In genomic region chr2:164745012-164745797, GRCh38 we compare ENCODE assay signal across 26 cellular contexts.
A peak's percentile ranks its signal among the peaks of the same experiment; 100 is the strongest.
DNase-seq lines count a peak whose midpoint lies in the region; ATAC-seq and TF ChIP-seq lines count a peak whose summit lies in the region.
"Had no signal": no experiment of that assay in that cellular context is flagged by ENCODE, and none has a peak within 500 bp of the region (broad histone marks: within the 10 kb centered on the region; RNA-seq: fewer than 3 reads in every experiment).

No MANE protein-coding gene starts in this region.

- BruUV-seq in MCF 10A (replicated peaks; lab: Mats Ljungman, UMichigan), result no TSS peak

- no peaks in the 10 kb centered on the region for H3K9me3 Mint-ChIP-seq in MCF 10A (ENCODE audit: unreplicated experiment)
- H3K9me3 Mint-ChIP-seq: activated naive CD4-positive, alpha-beta T cell treated with anti-CD3 and anti-CD28 coated beads, Interleukin-2, amount 10 ng/mL, durations not matched to agents 7 days and 5 days; activated T-helper 1 cell treated with anti-CD3 and anti-CD28 coated beads, Interleukin-12 subunit alpha, Interleukin-12 subunit beta, Interleukin-2, Interleukin-4 antibody, amounts not matched to agents 30 ng/mL and 10 ng/mL and 1 ng/mL, durations not matched to agents 14 hours and 24 hours and 36 hours; CD8-positive, alpha-beta T cell; stimulated activated naive CD8-positive, alpha-beta T cell treated with anti-CD3 and anti-CD28 coated beads, Interleukin-15, Interleukin-2, amounts not matched to agents 100 ng/mL and 50 ng/mL, for 24 hours; WTC11 had no signal

- no peaks in the 10 kb centered on the region for H3K27me3 ChIP-seq in breast epithelium
- H3K27me3 ChIP-seq in mesenchymal stem cell (ENCODE audit: control insufficient read depth in 1 of 2, insufficient read depth in 1 of 2, low read length in 2 of 2), result no peaks in the 10 kb centered on the region
- H3K27me3 ChIP-seq: heart left ventricle, MG63, SJSA1, vagina had no signal

- H2BK5ac ChIP-seq in mesenchymal stem cell (ENCODE audit: low read depth, low read length, poor library complexity, severe bottlenecking), result no peak overlapping the region

- no peak overlapping the region for H4K8ac ChIP-seq in mesenchymal stem cell (ENCODE audit: low read length)

- no peak overlapping the region for H3K18ac ChIP-seq in mesenchymal stem cell (ENCODE audit: low read depth in 1 of 2, low read length in 2 of 2)

- H3K27me3 Mint-ChIP-seq in MCF 10A (ENCODE audit: insufficient read depth, unreplicated experiment), result no peaks in the 10 kb centered on the region
- H3K27me3 Mint-ChIP-seq: activated naive CD4-positive, alpha-beta T cell treated with anti-CD3 and anti-CD28 coated beads, Interleukin-2, amount 10 ng/mL, durations not matched to agents 7 days and 5 days had no signal

- H3K23ac ChIP-seq in mesenchymal stem cell (ENCODE audit: low read length in 2 of 2), result no peak overlapping the region

- H3K14ac ChIP-seq in mesenchymal stem cell (ENCODE audit: low read length in 2 of 2), result no peak overlapping the region

- H3K4ac ChIP-seq in mesenchymal stem cell (ENCODE audit: low read depth in 1 of 2, low read length in 2 of 2), result no peak overlapping the region

- no peak overlapping the region for H3K4me3 Mint-ChIP-seq in MCF 10A (ENCODE audit: unreplicated experiment)
- H3K4me3 Mint-ChIP-seq: activated naive CD4-positive, alpha-beta T cell treated with anti-CD3 and anti-CD28 coated beads, Interleukin-2, amount 10 ng/mL, durations not matched to agents 7 days and 5 days; activated T-helper 1 cell treated with anti-CD3 and anti-CD28 coated beads, Interleukin-12 subunit alpha, Interleukin-12 subunit beta, Interleukin-2, Interleukin-4 antibody, amounts not matched to agents 30 ng/mL and 10 ng/mL and 1 ng/mL, durations not matched to agents 14 hours and 24 hours and 36 hours; CD8-positive, alpha-beta T cell; stimulated activated naive CD8-positive, alpha-beta T cell treated with anti-CD3 and anti-CD28 coated beads, Interleukin-15, Interleukin-2, amounts not matched to agents 100 ng/mL and 50 ng/mL, for 24 hours; WTC11 had no signal

- peaks cover 17% of the 10 kb centered on the region for H3K36me3 Mint-ChIP-seq in MCF 10A (ENCODE audit: insufficient read depth, unreplicated experiment)
- H3K36me3 Mint-ChIP-seq: activated naive CD4-positive, alpha-beta T cell treated with anti-CD3 and anti-CD28 coated beads, Interleukin-2, amount 10 ng/mL, durations not matched to agents 7 days and 5 days; CD8-positive, alpha-beta T cell; WTC11 had no signal

- H3K79me1 ChIP-seq in mesenchymal stem cell (replicated peaks; ENCODE audit: low read length, poor library complexity, severe bottlenecking), result peaks cover 5% of the 10 kb centered on the region

- no peaks in the 10 kb centered on the region for H3K9me3 ChIP-seq in breast epithelium
- H3K9me3 ChIP-seq in mesenchymal stem cell (ENCODE audit: control insufficient read depth, low read length), result no peaks in the 10 kb centered on the region
- H3K9me3 ChIP-seq: heart left ventricle, MG63, prostate gland, SJSA1, vagina had no signal

- no peak for ATAC-seq in GM19455 (IDR thresholded peaks at IDR 0.05; ENCODE audit: unreplicated experiment)
- ATAC-seq: CD8-positive, alpha-beta T cell; heart left ventricle; left colon; WTC11 had no signal

- TF ChIP-seq POLR2A in breast epithelium (IDR thresholded peaks at IDR 0.05), result no peak

- CTCF ChIA-PET in MCF 10A (lab: Yijun Ruan, JAX), result no interaction called here

- 92% methylated on average over 5 of the region's 5 CpGs for WGBS in mesenchymal stem cell

- no peak overlapping the region for H2BK15ac ChIP-seq in mesenchymal stem cell (ENCODE audit: low read depth, poor library complexity, severe bottlenecking)

- intact Hi-C loops in MCF 10A (cut with micrococcal nuclease) (no loop called here), breast epithelium (cut with DNase I; ENCODE audit: low total_unique reads) (no loop called here)

- H3K4me3 ChIP-seq in breast epithelium, result no peak overlapping the region
- H3K4me3 ChIP-seq in epithelial cell of esophagus (ENCODE audit: low read length), result no peak overlapping the region
- H3K4me3 ChIP-seq in mesenchymal stem cell (ENCODE audit: insufficient read depth in 1 of 2, low read depth in 1 of 2, low read length in 2 of 2), result no peak overlapping the region
- H3K4me3 ChIP-seq: heart left ventricle, MG63, prostate gland, SJSA1, vagina had no signal

- no peak overlapping the region for H2BK12ac ChIP-seq in mesenchymal stem cell (ENCODE audit: low read length in 2 of 2)

- no peak overlapping the region for H3K27ac ChIP-seq in breast epithelium
- peak overlapping the region; percentile 93 for H3K27ac ChIP-seq in mesenchymal stem cell (ENCODE audit: low read length, poor library complexity, severe bottlenecking)
- H3K27ac ChIP-seq: 22Rv1, heart left ventricle, prostate gland, SJSA1, vagina had no signal

- H2AFZ ChIP-seq in mesenchymal stem cell (ENCODE audit: low read depth, low read length), result no peak overlapping the region

- no peak overlapping the region for H4K91ac ChIP-seq in mesenchymal stem cell (ENCODE audit: low read length)

- H3K4me1 ChIP-seq in breast epithelium (no peaks in the 10 kb centered on the region), mesenchymal stem cell (ENCODE audit: control insufficient read depth, insufficient read depth, low read depth, low read length) (peaks cover 3% of the 10 kb centered on the region)
- H3K4me1 ChIP-seq: prostate gland had no signal

- POLR2A ChIA-PET in MCF 10A (lab: Yijun Ruan, JAX), result interaction anchor here (0.6 kb wide), 1 partner anchor 21 kb away, joined by 3 read pairs; no protein-coding TSS in a partner anchor

- H3K36me3 ChIP-seq in breast epithelium (no peaks in the 10 kb centered on the region), mesenchymal stem cell (ENCODE audit: control insufficient read depth in 1 of 2, insufficient read depth in 2 of 2, low read depth in 1 of 2, low read length in 2 of 2) (peaks cover 0 to 3% of the 10 kb centered on the region in 2 experiments)
- H3K36me3 ChIP-seq: MG63, prostate gland, SJSA1, vagina had no signal

- no peak overlapping the region for H2BK120ac ChIP-seq in mesenchymal stem cell (ENCODE audit: low read depth, low read length)

- H2AK5ac ChIP-seq in mesenchymal stem cell (ENCODE audit: low read length, severe bottlenecking), result no peak overlapping the region

- DNase-seq in MCF 10A (ENCODE audit: unreplicated experiment) (peak; percentile 27), breast epithelium (ENCODE audit: low spot score in 2 of 2) (no peak), epithelial cell of esophagus (ENCODE audit: low read depth) (peak; percentile 25), mesenchymal stem cell (no peak), NCI-H446 treated with DMSO at 0.1 percent for 48 hours (lab: John Stamatoyannopoulos, UW) (no peak), iPS-NIHi11 (ENCODE audit: low spot score) (no peak)
- DNase-seq in activated CD4-positive, alpha-beta T cell treated with anti-CD3 and anti-CD28 coated beads for 4 hours, result no peak
- DNase-seq: activated naive CD4-positive, alpha-beta T cell treated with anti-CD3 and anti-CD28 coated beads, Interleukin-2, amount 10 ng/mL, durations not matched to agents 7 days and 5 days; amygdala; caudate nucleus; CD8-positive, alpha-beta T cell; heart left ventricle; left colon; MG63; NCI-H1417; NCI-H2029 treated with DMSO at 0.1 percent for 48 hours; NCI-H2227 treated with DMSO at 0.1 percent for 48 hours; NCI-H69 had no signal

- peak overlapping the region; percentile 5 for H3K4me2 ChIP-seq in mesenchymal stem cell (ENCODE audit: low read length, poor library complexity, severe bottlenecking)

- no peak overlapping the region for H3K27ac Mint-ChIP-seq in MCF 10A (ENCODE audit: low read depth, unreplicated experiment)
- H3K27ac Mint-ChIP-seq: activated naive CD4-positive, alpha-beta T cell treated with anti-CD3 and anti-CD28 coated beads, Interleukin-2, amount 10 ng/mL, durations not matched to agents 7 days and 5 days; activated T-helper 1 cell treated with anti-CD3 and anti-CD28 coated beads, Interleukin-12 subunit alpha, Interleukin-12 subunit beta, Interleukin-2, Interleukin-4 antibody, amounts not matched to agents 30 ng/mL and 10 ng/mL and 1 ng/mL, durations not matched to agents 14 hours and 24 hours and 36 hours; CD8-positive, alpha-beta T cell; stimulated activated naive CD8-positive, alpha-beta T cell treated with anti-CD3 and anti-CD28 coated beads, Interleukin-15, Interleukin-2, amounts not matched to agents 100 ng/mL and 50 ng/mL, for 24 hours; WTC11 had no signal

- no peak overlapping the region for H3K9ac ChIP-seq in mesenchymal stem cell (ENCODE audit: low read length)

- TF ChIP-seq CTCF in MCF 10A (IDR thresholded peaks at IDR 0.05; ENCODE audit: unreplicated experiment), result no peak
- TF ChIP-seq CTCF in breast epithelium (IDR thresholded peaks at IDR 0.05), result no peak
- no peak for TF ChIP-seq CTCF in epithelial cell of esophagus (IDR thresholded peaks at IDR 0.05; ENCODE audit: insufficient read depth, low read depth, low read length, missing control alignments)

- peaks cover 19% of the 10 kb centered on the region for H3K4me1 Mint-ChIP-seq in MCF 10A (ENCODE audit: insufficient read depth, unreplicated experiment)
- H3K4me1 Mint-ChIP-seq: activated naive CD4-positive, alpha-beta T cell treated with anti-CD3 and anti-CD28 coated beads, Interleukin-2, amount 10 ng/mL, durations not matched to agents 7 days and 5 days had no signal

Comparison
In these comparisons a context has a peak if more than half of its experiments do, and no peak if none do; other contexts are left out.
1. DNase-seq: peak in MCF 10A (single experiment) and epithelial cell of esophagus (single experiment); none in breast epithelium (0 of 2), mesenchymal stem cell (single experiment), NCI-H446 treated with DMSO at 0.1 percent for 48 hours (single experiment), activated CD4-positive, alpha-beta T cell treated with anti-CD3 and anti-CD28 coated beads for 4 hours (0 of 2) and iPS-NIHi11 (single experiment).